Comparison of ENCODE assay signal across 8 cellular contexts in genomic region chr10:80464557-80465466, GRCh38. TPM values are rescaled to one million over a fixed set of nuclear protein-coding genes. Genes with fewer than 3 reads are reported as not detected.
DNase-seq lines count a peak whose midpoint lies in the region; ATAC-seq, FAIRE-seq and TF ChIP-seq lines count a peak whose summit lies in the region.

No MANE protein-coding gene starts in this region.

- no peaks in the 10 kb centered on the region for H3K9me3 Mint-ChIP-seq in dendritic cell treated with granulocyte-macrophage colony-stimulating factor and Interleukin-4, amounts not matched to agents 40 ng/mL and 50 ng/mL, for 4 days
- no peaks in the 10 kb centered on the region for H3K9me3 Mint-ChIP-seq in memory B cell

- H3K4me3 Mint-ChIP-seq in dendritic cell treated with granulocyte-macrophage colony-stimulating factor and Interleukin-4, amounts not matched to agents 40 ng/mL and 50 ng/mL, for 4 days: peak overlapping the region; percentile 6
- peak overlapping the region; percentile 62 for H3K4me3 Mint-ChIP-seq in memory B cell

- peak overlapping the region in 1 of 3 donors; percentile 16 for H3K4me3 ChIP-seq in thyroid gland (replicated peaks in 1 of 3)

- DNase-seq in ELF-1 (ENCODE audit: low read depth, low spot score): peak; percentile 79
- peak; percentile 64 for DNase-seq in NCI-H524 treated with DMSO at 0.1 percent for 48 hours (lab: John Stamatoyannopoulos, UW)
- no peak for DNase-seq in memory B cell (ENCODE audit: low spot score in 2 of 2)
- DNase-seq in thyroid gland: peak; percentile 92 to 98
- DNase-seq in GM12892 (ENCODE audit: insufficient read length): no peak
- no peak for DNase-seq in GOT3 (lab: John Stamatoyannopoulos, UW)

- peaks cover 60% of the 10 kb centered on the region for H3K36me3 Mint-ChIP-seq in dendritic cell treated with granulocyte-macrophage colony-stimulating factor and Interleukin-4, amounts not matched to agents 40 ng/mL and 50 ng/mL, for 4 days (ENCODE audit: low read depth)
- peaks cover 3% of the 10 kb centered on the region for H3K36me3 Mint-ChIP-seq in memory B cell

- H3K36me3 ChIP-seq in thyroid gland: no peaks in the 10 kb centered on the region

- no peak for FAIRE-seq in GM12892 (lab: Jason Lieb, UNC)

- H3K4me1 Mint-ChIP-seq in dendritic cell treated with granulocyte-macrophage colony-stimulating factor and Interleukin-4, amounts not matched to agents 40 ng/mL and 50 ng/mL, for 4 days (ENCODE audit: low read depth): peaks cover 100% of the 10 kb centered on the region
- peaks cover 64% of the 10 kb centered on the region for H3K4me1 Mint-ChIP-seq in memory B cell

- TF ChIP-seq POLR2A in thyroid gland (IDR thresholded peaks at IDR 0.05) (peak in 1 of 2 donors; percentile 36), GM12892 (IDR thresholded peaks at IDR 0.05; ENCODE audit: low read depth, low read length) (no peak)

- peak in 1 of 6 experiments; percentile 3 for TF ChIP-seq CTCF in thyroid gland (IDR thresholded peaks at IDR 0.05)

- peak overlapping the region; percentile 64 to 99 (median 93) for H3K27ac ChIP-seq in thyroid gland

- peaks cover 98 to 100% of the 10 kb centered on the region in 2 donors for H3K4me1 ChIP-seq in thyroid gland

- no peaks in the 10 kb centered on the region for H3K27me3 ChIP-seq in thyroid gland

- H3K27ac Mint-ChIP-seq in dendritic cell treated with granulocyte-macrophage colony-stimulating factor and Interleukin-4, amounts not matched to agents 40 ng/mL and 50 ng/mL, for 4 days: peak overlapping the region; percentile 91
- H3K27ac Mint-ChIP-seq in memory B cell: peak overlapping the region; percentile 72

- 25 to 29% methylated on average over 10 of the region's 15 CpGs for WGBS in thyroid gland, 2 donors

- no peaks in the 10 kb centered on the region for H3K27me3 Mint-ChIP-seq in dendritic cell treated with granulocyte-macrophage colony-stimulating factor and Interleukin-4, amounts not matched to agents 40 ng/mL and 50 ng/mL, for 4 days
- H3K27me3 Mint-ChIP-seq in memory B cell: no peaks in the 10 kb centered on the region

- no peaks in the 10 kb centered on the region for H3K9me3 ChIP-seq in thyroid gland

- intact Hi-C loops in dendritic cell treated with granulocyte-macrophage colony-stimulating factor and Interleukin-4, amounts not matched to agents 40 ng/mL and 50 ng/mL, for 4 days (cut with micrococcal nuclease): loop anchor here (5.0 kb wide), 1 partner anchor 32 kb away; no protein-coding TSS in a partner anchor
- intact Hi-C loops in thyroid gland (cut with DNase I): no loop called here

- no peak for ATAC-seq in memory B cell (ENCODE audit: low read depth)
- ATAC-seq in esophagus mucosa: no peak

RNA-seq across cellular contexts. Expression of gene TSPAN14, which starts 10.7 kb away (rescaled TPM):
- total RNA-seq in thyroid gland: 10 to 100 TPM; 61.6 to 83.4 (median 77.9) TPM
- 94.6 TPM for total RNA-seq in esophagus mucosa
- 12.1 TPM for polyA plus RNA-seq in GM12892 (2012; ENCODE audit: missing spikeins)

RNA-seq across cellular contexts. Expression of gene PRXL2A, which starts 56.5 kb away (rescaled TPM):
- total RNA-seq in thyroid gland (10 to 100 TPM; 68.2 to 93.3 (median 79.7) TPM), esophagus mucosa (209 TPM)
- polyA plus RNA-seq in GM12892 (2012; ENCODE audit: missing spikeins): 25.5 TPM

Comparison
In these comparisons a context has a peak if more than half of its experiments do, and no peak if none do; other contexts are left out.
1. DNase-seq: peak in ELF-1 (single experiment), NCI-H524 treated with DMSO at 0.1 percent for 48 hours (single experiment) and thyroid gland (2 of 2); none in memory B cell (0 of 2), GM12892 (single experiment) and GOT3 (single experiment).